ENCODE assay signal across 8 cellular contexts in the genomic region with DNA sequence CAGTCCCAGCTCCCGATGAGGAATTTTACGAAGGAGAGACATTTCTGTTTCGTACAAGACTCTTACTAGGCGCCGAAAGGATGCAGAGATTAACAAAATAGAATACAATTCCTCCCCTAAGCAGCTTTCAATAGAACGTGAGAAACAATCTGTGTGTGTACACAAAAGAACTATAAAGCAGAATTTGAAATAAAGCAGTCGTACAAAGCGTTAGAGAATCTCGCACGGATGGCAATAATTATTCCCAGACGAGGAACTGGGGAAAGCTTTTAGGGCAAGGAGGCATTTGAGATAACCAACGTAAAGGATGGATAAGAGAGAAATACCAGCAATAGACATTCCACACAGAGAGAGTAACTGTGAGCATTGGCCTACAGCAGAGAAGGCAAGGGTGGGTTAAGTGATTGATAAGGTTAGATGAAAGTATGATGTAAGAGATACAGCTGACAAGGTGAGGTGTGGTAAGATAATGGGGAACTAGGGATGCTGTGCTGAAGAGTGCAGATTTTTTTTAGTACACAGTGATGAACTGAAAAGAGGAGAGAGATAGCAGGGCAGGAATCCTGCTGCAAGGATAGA. TPM values are rescaled to one million over a fixed set of nuclear protein-coding genes. Genes with fewer than 3 reads are reported as not detected.
A peak's percentile ranks its signal among the peaks of the same experiment; 100 is the strongest.
DNase-seq lines count a peak whose midpoint lies in the region; ATAC-seq and TF ChIP-seq lines count a peak whose summit lies in the region.

No MANE protein-coding gene starts in this region.

- CTCF ChIA-PET in BJ (lab: Yijun Ruan, JAX), result interaction anchor here (1.0 to 2.3 kb wide), 3 partner anchors 21 to 112 kb away, joined by 3 to 7 read pairs (median 4); no protein-coding TSS in a partner anchor

- H3K79me2 ChIP-seq in Karpas-422 (ENCODE audit: low read length) (no peaks in the 10 kb centered on the region), neural progenitor cell (ENCODE audit: low read depth) (peaks cover 23% of the 10 kb centered on the region)

- H3K27me3 ChIP-seq in BJ (ENCODE audit: control insufficient read depth, insufficient read depth, low read length), result no peaks in the 10 kb centered on the region
- H3K27me3 ChIP-seq in Karpas-422 (ENCODE audit: low read length), result no peaks in the 10 kb centered on the region
- no peaks in the 10 kb centered on the region for H3K27me3 ChIP-seq in neural progenitor cell

- H3K9ac ChIP-seq in Karpas-422 (ENCODE audit: low read length), result peak overlapping the region; percentile 64
- H3K9ac ChIP-seq in neural progenitor cell, result peak overlapping the region; percentile 18

- H3K9me3 ChIP-seq in Karpas-422 (ENCODE audit: low read length), result no peaks in the 10 kb centered on the region
- H3K9me3 ChIP-seq in neural progenitor cell (ENCODE audit: low read depth), result no peaks in the 10 kb centered on the region

- peak overlapping the region; percentile 25; the same call in 1 of the 2 replicates for H3K27ac ChIP-seq in Karpas-422 (ENCODE audit: low read length)
- peak overlapping the region; percentile 30 for H3K27ac ChIP-seq in cingulate gyrus (ENCODE audit: low read depth, low read length)
- no peak overlapping the region for H3K27ac ChIP-seq in neural progenitor cell

- H3K4me1 ChIP-seq in Karpas-422 (ENCODE audit: low read length) (peaks cover 35% of the 10 kb centered on the region), neural progenitor cell (peaks cover 5% of the 10 kb centered on the region)

- H3K9me2 ChIP-seq in Karpas-422 (replicated peaks; ENCODE audit: insufficient read depth, low read length), result 0 out of 2 replicates have a peak, but pooled peaks cover 3% of the 10 kb centered on the region

- H3K27me3 Mint-ChIP-seq in neural progenitor cell (ENCODE audit: insufficient read depth, low read depth), result peaks cover 2% of the 10 kb centered on the region

- no peaks in the 10 kb centered on the region for H3K36me3 ChIP-seq in BJ (ENCODE audit: control insufficient read depth, insufficient read depth, low read length)
- H3K36me3 ChIP-seq in Karpas-422 (ENCODE audit: insufficient read depth, low read length), result no peaks in the 10 kb centered on the region
- H3K36me3 ChIP-seq in neural progenitor cell, result no peaks in the 10 kb centered on the region

- no peaks in the 10 kb centered on the region for H3K9me3 Mint-ChIP-seq in neural progenitor cell

- no peak for TF ChIP-seq CTCF in BJ (IDR thresholded peaks at IDR 0.05; ENCODE audit: insufficient read depth, low read depth, low read length)
- TF ChIP-seq CTCF in neural progenitor cell (IDR thresholded peaks at IDR 0.05), result no peak

- H3K36me3 Mint-ChIP-seq in neural progenitor cell, result no peaks in the 10 kb centered on the region

- H3K27ac Mint-ChIP-seq in neural progenitor cell, result no peak overlapping the region

- H3K4me2 ChIP-seq in Karpas-422 (ENCODE audit: low read depth, low read length, poor library complexity, severe bottlenecking) (peak overlapping the region; percentile 82), neural progenitor cell (peak overlapping the region; percentile 82)

- no peak for ATAC-seq in GM18868 (IDR thresholded peaks at IDR 0.05; ENCODE audit: unreplicated experiment)
- no peak for ATAC-seq in HG03571 (IDR thresholded peaks at IDR 0.05; ENCODE audit: unreplicated experiment)

- H2AFZ ChIP-seq in Karpas-422 (ENCODE audit: low read length) (peak overlapping the region; percentile 55), neural progenitor cell (replicated peaks) (peak overlapping the region; percentile 74)

- peak overlapping the region; percentile 48 for H3K4me3 ChIP-seq in BJ (ENCODE audit: low read depth, low read length)
- peak overlapping the region; percentile 61 for H3K4me3 ChIP-seq in Karpas-422 (ENCODE audit: low read length)
- peak overlapping the region; percentile 55 for H3K4me3 ChIP-seq in neural progenitor cell

- H3K4me3 Mint-ChIP-seq in neural progenitor cell, result no peak overlapping the region

- POLR2A ChIA-PET in BJ (lab: Charles Lee), result no interaction called here

- DNase-seq in BJ (ENCODE audit: low read depth) (no peak), Karpas-422 (peak; percentile 71), neural progenitor cell (ENCODE audit: low spot score) (no peak), T-helper 2 cell (no peak)
- no peak for DNase-seq in stimulated activated CD8-positive, alpha-beta memory T cell treated with anti-CD3 and anti-CD28 coated beads, Interleukin-4, amount 100 ng/mL, for 48 hours

- H3K4me1 Mint-ChIP-seq in neural progenitor cell, result peaks cover 6% of the 10 kb centered on the region

- peaks cover 17% of the 10 kb centered on the region; the same call in 1 of the 2 replicates for H4K20me1 ChIP-seq in Karpas-422 (ENCODE audit: insufficient read depth, low read depth, low read length)
- H4K20me1 ChIP-seq in neural progenitor cell (ENCODE audit: low read depth), result no peaks in the 10 kb centered on the region

- H3F3A ChIP-seq in neural progenitor cell (ENCODE audit: low read depth), result peaks cover 19% of the 10 kb centered on the region

RNA-seq across cellular contexts. Expression of a gene that starts 1.0 kb away (rescaled TPM):
- polyA plus RNA-seq in BJ (2011; rRNA removed), result 0.22 and 0.39 TPM in 2 replicates
- polyA minus RNA-seq in BJ (2011; rRNA and poly(A)+ RNA removed), result 0.09 and 0.26 TPM in 2 replicates
- 5.5 and 7.8 TPM in 2 replicates for total RNA-seq in Karpas-422 (2014; rRNA removed; shearing (Covaris generic); ENCODE audit: low replicate concordance)
- 6.1 and 8.3 TPM in 2 replicates for total RNA-seq in neural progenitor cell (ENCODE audit: low replicate concordance)

RNA-seq across cellular contexts. Expression of a gene that starts 52.5 kb away (rescaled TPM):
- 14.3 and 18.9 TPM in 2 replicates for polyA plus RNA-seq in BJ (2011; rRNA removed)
- 16.5 and 18.8 TPM in 2 replicates for polyA minus RNA-seq in BJ (2011; rRNA and poly(A)+ RNA removed)
- 90.0 and 99.9 TPM in 2 replicates for total RNA-seq in Karpas-422 (2014; rRNA removed; shearing (Covaris generic); ENCODE audit: low replicate concordance)
- total RNA-seq in neural progenitor cell (ENCODE audit: low replicate concordance), result 17.0 and 47.2 TPM in 2 replicates
